31 cellular contexts compared by ENCODE assay signal in genomic region chr1:25985171-25985570, GRCh38. TPM values are rescaled to one million over a fixed set of nuclear protein-coding genes. Genes with fewer than 3 reads are reported as not detected.
"Had no signal": no experiment of that assay in that cellular context is flagged by ENCODE, and none has a peak within 500 bp of the region (broad histone marks: within the 10 kb centered on the region; RNA-seq: fewer than 3 reads in every experiment).

No MANE protein-coding gene starts in this region.

- H3K4me3 ChIP-seq: dorsolateral prefrontal cortex, esophagus muscularis mucosa, heart left ventricle, left lung, lower lobe of right lung, right lobe of liver, skin epidermis, thyroid gland, upper lobe of right lung had no signal

- ATAC-seq: activated CD4-positive, CD25-positive, alpha-beta regulatory T cell treated with anti-CD3 and anti-CD28 coated beads, Interleukin-2, amount 50 U/mL, for 24 hours; foreskin keratinocyte; heart left ventricle; left lung; lower lobe of right lung; right lobe of liver; stimulated activated memory B cell treated with anti-CD40 and anti-IgM and Interleukin-4, amounts not matched to agents 10 μg/mL and 1 μg/mL and 100 μg/mL, for 72 hours; stimulated activated naive CD8-positive, alpha-beta T cell treated with anti-CD3 and anti-CD28 coated beads, Interleukin-15, amount 100 ng/mL, for 72 hours; T-helper 17 cell; upper lobe of right lung had no signal

- H3K4me1 Mint-ChIP-seq: stimulated activated memory B cell treated with anti-CD40 and anti-IgM and Interleukin-4, amounts not matched to agents 10 μg/mL and 1 μg/mL and 100 μg/mL, for 72 hours had no signal

- H3K9me3 Mint-ChIP-seq: activated CD4-positive, alpha-beta memory T cell treated with anti-CD3 and anti-CD28 coated beads for 36 hours; nephron progenitor cell; stimulated activated memory B cell treated with anti-CD40 and anti-IgM and Interleukin-4, amounts not matched to agents 10 μg/mL and 1 μg/mL and 100 μg/mL, for 72 hours; stimulated activated naive CD8-positive, alpha-beta T cell treated with anti-CD3 and anti-CD28 coated beads, Interleukin-15, amount 100 ng/mL, for 72 hours had no signal

- H3K27me3 Mint-ChIP-seq: activated CD4-positive, alpha-beta memory T cell treated with anti-CD3 and anti-CD28 coated beads for 36 hours; stimulated activated memory B cell treated with anti-CD40 and anti-IgM and Interleukin-4, amounts not matched to agents 10 μg/mL and 1 μg/mL and 100 μg/mL, for 72 hours; stimulated activated naive CD8-positive, alpha-beta T cell treated with anti-CD3 and anti-CD28 coated beads, Interleukin-15, amount 100 ng/mL, for 72 hours; T-helper 17 cell had no signal

- H3K27ac Mint-ChIP-seq: activated CD4-positive, alpha-beta memory T cell treated with anti-CD3 and anti-CD28 coated beads for 36 hours; nephron progenitor cell; stimulated activated memory B cell treated with anti-CD40 and anti-IgM and Interleukin-4, amounts not matched to agents 10 μg/mL and 1 μg/mL and 100 μg/mL, for 72 hours; stimulated activated naive CD8-positive, alpha-beta T cell treated with anti-CD3 and anti-CD28 coated beads, Interleukin-15, amount 100 ng/mL, for 72 hours had no signal

- H3K4me3 Mint-ChIP-seq: activated CD4-positive, alpha-beta memory T cell treated with anti-CD3 and anti-CD28 coated beads for 36 hours; nephron progenitor cell; stimulated activated memory B cell treated with anti-CD40 and anti-IgM and Interleukin-4, amounts not matched to agents 10 μg/mL and 1 μg/mL and 100 μg/mL, for 72 hours; stimulated activated naive CD8-positive, alpha-beta T cell treated with anti-CD3 and anti-CD28 coated beads, Interleukin-15, amount 100 ng/mL, for 72 hours; T-helper 17 cell had no signal

- DNase-seq: activated CD4-positive, alpha-beta memory T cell treated with anti-CD3 and anti-CD28 coated beads for 36 hours; activated CD4-positive, alpha-beta T cell treated with anti-CD3 and anti-CD28 coated beads for 48 hours; activated CD8-positive, alpha-beta memory T cell treated with anti-CD3 and anti-CD28 coated beads, Interleukin-2, amount 50 U/mL, for 4 hours; activated gamma-delta T cell; activated naive CD4-positive, alpha-beta T cell treated with anti-CD3 and anti-CD28 coated beads, Interleukin-2, amount 50 U/mL, for 16 hours; activated T-cell treated with anti-CD3 and anti-CD28 coated beads, Interleukin-2, amount 50 U/mL, for 1 hour; anterior cingulate cortex; dorsolateral prefrontal cortex; foreskin keratinocyte; heart left ventricle; hypothalamus; left lung; lower lobe of right lung; mesendoderm; nephron progenitor cell; right lobe of liver; stimulated activated CD4-positive, alpha-beta T cell treated with anti-CD3 and anti-CD28 coated beads, Interleukin-12 subunit alpha, Interleukin-12 subunit beta, amount 100 ng/mL, for 4 hours; stimulated activated CD4-positive, alpha-beta T cell treated with anti-CD3 and anti-CD28 coated beads, Interleukin-4, amount 100 ng/mL, for 24 hours; stimulated activated naive CD8-positive, alpha-beta T cell treated with anti-CD3 and anti-CD28 coated beads, Interleukin-15, amount 100 ng/mL, for 72 hours; substantia nigra; T-helper 17 cell; T1000; thyroid gland; upper lobe of right lung; WERI-Rb-1 had no signal

RNA-seq across cellular contexts. Expression of gene EXTL1, which starts 36.4 kb away (rescaled TPM):
- total RNA-seq: activated CD4-positive, alpha-beta memory T cell treated with anti-CD3 and anti-CD28 coated beads for 36 hours; activated CD8-positive, alpha-beta memory T cell treated with anti-CD3 and anti-CD28 coated beads for 36 hours; bronchial epithelial cell; T-helper 17 cell had no signal
